Comparison of ENCODE assay signal across 9 cellular contexts in the genomic region with DNA sequence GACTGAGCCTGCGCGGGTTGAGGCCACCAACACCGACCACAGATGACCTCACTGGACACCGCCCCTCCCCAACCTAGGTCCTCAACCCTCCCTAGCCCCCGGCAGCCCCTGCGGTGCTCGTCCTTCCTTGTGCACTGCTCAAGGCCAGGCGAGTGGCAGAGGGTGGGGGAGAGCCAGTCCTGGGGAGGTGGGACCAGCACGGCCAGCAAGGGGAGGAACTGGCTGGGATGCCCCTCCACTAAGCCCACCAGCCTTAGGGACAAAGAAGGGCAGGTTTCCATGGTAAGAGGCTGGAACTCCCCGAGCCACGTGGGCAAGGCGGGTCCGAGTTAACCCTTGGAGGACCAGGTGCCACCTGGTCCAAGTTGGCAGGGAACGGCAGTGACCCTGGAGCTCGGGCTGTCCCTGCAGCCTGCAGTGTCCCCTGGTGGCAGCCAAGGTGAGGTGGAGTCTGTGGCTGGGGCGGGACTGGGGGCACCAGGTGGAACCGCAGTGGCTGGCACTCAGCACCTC. TPM values are rescaled to one million over a fixed set of nuclear protein-coding genes. Genes with fewer than 3 reads are reported as not detected.
DNase-seq lines count a peak whose midpoint lies in the region; ATAC-seq and TF ChIP-seq lines count a peak whose summit lies in the region.
"Had no signal": no experiment of that assay in that cellular context is flagged by ENCODE, and none has a peak within 500 bp of the region (broad histone marks: within the 10 kb centered on the region; RNA-seq: fewer than 3 reads in every experiment).

No MANE protein-coding gene starts in this region.

- no peaks in the 10 kb centered on the region for H3K36me3 Mint-ChIP-seq in nephron (ENCODE audit: low read depth)

- no peaks in the 10 kb centered on the region for H3K9me3 ChIP-seq in BLaER1

- no peak overlapping the region for H3K4me3 Mint-ChIP-seq in nephron
- H3K4me3 Mint-ChIP-seq: stimulated activated naive CD8-positive, alpha-beta T cell treated with anti-CD3 and anti-CD28 coated beads, Interleukin-15, Interleukin-2, amounts not matched to agents 100 ng/mL and 50 ng/mL, for 24 hours had no signal

- H3K4me3 ChIP-seq in BLaER1: no peak overlapping the region

- peak overlapping the region; percentile 63 for H3K4me2 ChIP-seq in BLaER1

- peaks cover 9% of the 10 kb centered on the region for H3K4me1 Mint-ChIP-seq in nephron

- in situ Hi-C loops in GM13977 (cut with MboI; ENCODE audit: low pct_unique_long_range_greater_than_20kb, low sequenced_read_pairs, unreplicated experiment): no loop called here

- no peak for ATAC-seq in GM19452 (IDR thresholded peaks at IDR 0.05; ENCODE audit: unreplicated experiment)

- peaks cover 41% of the 10 kb centered on the region for H3K36me3 ChIP-seq in BLaER1

- peaks cover 18% of the 10 kb centered on the region for H3K27me3 ChIP-seq in BLaER1

- H3K9ac ChIP-seq in BLaER1: no peak overlapping the region

- H3K27ac ChIP-seq in BLaER1: 0 out of 2 replicates have a peak overlapping the region, but pooled peaks have one; percentile 44

- peaks cover 55% of the 10 kb centered on the region for H4K20me1 ChIP-seq in BLaER1

- DNase-seq in GM13977 (ENCODE audit: low spot score) (peak; percentile 77), SHP77 (lab: John Stamatoyannopoulos, UW) (peak; percentile 52 to 84), dermis blood vessel endothelial cell (peak; percentile 62), ecto neural progenitor cell (ENCODE audit: low spot score) (no peak)
- DNase-seq in NK-92 treated with Interleukin-12 subunit alpha and Interleukin-12 subunit beta, amount 100 ng/mL, for 24 hours (lab: John Stamatoyannopoulos, UW): no peak

- no peaks in the 10 kb centered on the region for H3K9me3 Mint-ChIP-seq in nephron
- H3K9me3 Mint-ChIP-seq: stimulated activated naive CD8-positive, alpha-beta T cell treated with anti-CD3 and anti-CD28 coated beads, Interleukin-15, Interleukin-2, amounts not matched to agents 100 ng/mL and 50 ng/mL, for 24 hours had no signal

- H3K27me3 Mint-ChIP-seq in nephron (ENCODE audit: low read depth): peaks cover 12% of the 10 kb centered on the region

- H3K4me1 ChIP-seq in BLaER1: peaks cover 50% of the 10 kb centered on the region

- peak overlapping the region in 1 of 3 experiments; percentile 35 for H3K27ac Mint-ChIP-seq in nephron
- H3K27ac Mint-ChIP-seq: stimulated activated naive CD8-positive, alpha-beta T cell treated with anti-CD3 and anti-CD28 coated beads, Interleukin-15, Interleukin-2, amounts not matched to agents 100 ng/mL and 50 ng/mL, for 24 hours had no signal

- TF ChIP-seq CTCF in GM13977 (IDR thresholded peaks at IDR 0.05; ENCODE audit: extremely low read depth, insufficient read depth, missing control alignments) (peak; percentile 72), nephron (IDR thresholded peaks at IDR 0.05; ENCODE audit: unreplicated experiment in 3 of 3) (peak; percentile 60 to 67 (median 60))

RNA-seq across cellular contexts. Expression of a gene that starts 9.2 kb away (rescaled TPM):
- 0.42 and 1.0 TPM in 2 replicates for total RNA-seq in dermis blood vessel endothelial cell

RNA-seq across cellular contexts. Expression of a gene that starts 14.8 kb away (rescaled TPM):
- total RNA-seq in dermis blood vessel endothelial cell: 26.0 and 27.1 TPM in 2 replicates

RNA-seq across cellular contexts. Expression of a gene that starts 24.8 kb away (rescaled TPM):
- 6,291 and 7,288 TPM in 2 replicates for total RNA-seq in dermis blood vessel endothelial cell

Comparison
In these comparisons a context has a peak if more than half of its experiments do, and no peak if none do; other contexts are left out.
1. DNase-seq: peak in GM13977 (single experiment), SHP77 (2 of 2) and dermis blood vessel endothelial cell (single experiment); none in NK-92 treated with Interleukin-12 subunit alpha and Interleukin-12 subunit beta, amount 100 ng/mL, for 24 hours (single experiment) and ecto neural progenitor cell (single experiment).